In the genomic region with DNA sequence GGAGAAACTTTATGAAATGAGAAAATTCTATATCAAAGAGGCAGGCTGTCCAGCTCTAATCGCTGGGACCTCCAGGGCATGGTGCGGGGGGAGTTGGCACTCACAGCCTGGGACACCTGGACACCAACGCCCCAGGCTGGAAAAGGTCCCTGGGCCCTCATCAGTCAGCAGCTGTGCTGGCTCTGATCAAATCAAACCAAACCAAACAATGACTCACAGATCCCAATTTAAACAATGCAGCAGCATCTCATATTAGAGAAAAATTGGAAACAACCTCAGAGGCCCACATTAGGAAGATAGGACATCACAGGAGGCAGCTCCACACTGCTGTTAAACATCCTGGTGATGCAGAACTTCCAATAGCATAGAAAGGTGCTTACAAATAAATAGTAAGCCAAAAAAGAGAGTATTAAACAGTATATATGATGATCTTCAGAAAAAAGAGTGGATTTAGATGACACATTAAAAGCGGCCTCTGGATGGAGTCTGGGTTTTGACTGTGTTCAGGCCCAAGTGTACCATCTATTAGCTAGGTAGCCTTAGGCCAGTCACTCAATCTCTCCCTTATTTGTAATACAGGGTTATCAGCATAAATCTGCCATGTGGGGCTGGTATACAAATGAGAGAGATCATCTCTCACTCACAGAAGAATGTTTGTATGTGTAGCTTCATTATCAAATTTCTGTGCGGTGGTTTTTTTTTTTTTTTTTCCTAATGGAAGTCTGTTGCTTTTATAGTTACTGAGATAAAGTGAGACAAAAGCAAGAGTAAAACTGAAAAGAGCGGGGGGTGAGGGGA, we compare ENCODE assay signal across 12 cellular contexts. TPM values are rescaled to one million over a fixed set of nuclear protein-coding genes. Genes with fewer than 3 reads are reported as not detected.
DNase-seq lines count a peak whose midpoint lies in the region; ATAC-seq and TF ChIP-seq lines count a peak whose summit lies in the region.
"Had no signal": no experiment of that assay in that cellular context is flagged by ENCODE, and none has a peak within 500 bp of the region (broad histone marks: within the 10 kb centered on the region; RNA-seq: fewer than 3 reads in every experiment).

No MANE protein-coding gene starts in this region.

- no peak overlapping the region for H3K9ac ChIP-seq in endodermal cell (ENCODE audit: extremely low read depth, low read length, poor library complexity, severe bottlenecking)

- H3K36me3 Mint-ChIP-seq in endodermal cell (ENCODE audit: low read depth) = no peaks in the 10 kb centered on the region

- TF ChIP-seq CTCF in GM12865 (IDR thresholded peaks at IDR 0.05; ENCODE audit: insufficient read depth, low read depth, low read length, missing control alignments) (no peak), endodermal cell (conservative IDR thresholded peaks at IDR 0.05) (no peak), gastrocnemius medialis (IDR thresholded peaks at IDR 0.05 in 4 of 5, conservative IDR thresholded peaks at IDR 0.05 in 1 of 5) (no peak)

- 80 to 81% methylated on average over 5 to 6 of the region's 6 CpGs for WGBS in endodermal cell (ENCODE audit: insufficient coverage in 1 of 2, insufficient read length in 1 of 2), 2 experiments

- H3K4me1 Mint-ChIP-seq in endodermal cell = no peaks in the 10 kb centered on the region

- H3K4me1 ChIP-seq in endodermal cell (ENCODE audit: control insufficient read depth, insufficient read depth, low read length) (no peaks in the 10 kb centered on the region), gastrocnemius medialis (peaks cover 29 to 31% of the 10 kb centered on the region in 2 donors)

- in situ Hi-C loops in gastrocnemius medialis (cut with MboI; ENCODE audit: low sequenced_read_pairs in 4 of 4) = loop anchor here in 1 of 4 donors (25.0 kb wide), 1 partner anchor 404 kb away; no protein-coding TSS in a partner anchor

- intact Hi-C loops in gastrocnemius medialis (cut with DNase I; ENCODE audit: low total_unique reads) = no loop called here

- DNase-seq in GM12865 (ENCODE audit: low read depth) (no peak), NCI-H69 (lab: John Stamatoyannopoulos, UW) (peak; percentile 77), endodermal cell (no peak), gastrocnemius medialis (no peak), NCI-H2107 (lab: John Stamatoyannopoulos, UW) (no peak)
- DNase-seq in activated CD4-positive, alpha-beta T cell treated with anti-CD3 and anti-CD28 coated beads for 48 hours = no peak
- DNase-seq: activated naive CD8-positive, alpha-beta T cell treated with anti-CD3 and anti-CD28 coated beads, Interleukin-2, amount 10 ng/mL, durations not matched to agents 7 days and 5 days; NCI-H524; stimulated activated naive CD4-positive, alpha-beta T cell; T-helper 17 cell had no signal

- H3K4me3 Mint-ChIP-seq in endodermal cell = no peak overlapping the region
- H3K4me3 Mint-ChIP-seq: activated naive CD8-positive, alpha-beta T cell treated with anti-CD3 and anti-CD28 coated beads, Interleukin-2, amount 10 ng/mL, durations not matched to agents 7 days and 5 days; T-helper 17 cell had no signal

- H3K27me3 Mint-ChIP-seq in endodermal cell (ENCODE audit: insufficient read depth) = peaks cover 4% of the 10 kb centered on the region
- H3K27me3 Mint-ChIP-seq: activated naive CD8-positive, alpha-beta T cell treated with anti-CD3 and anti-CD28 coated beads, Interleukin-2, amount 10 ng/mL, durations not matched to agents 7 days and 5 days had no signal

- peak overlapping the region; percentile 74 for H3K4me3 ChIP-seq in GM12865 (ENCODE audit: low read depth, low read length)
- no peak overlapping the region for H3K4me3 ChIP-seq in endodermal cell (ENCODE audit: low read length)
- H3K4me3 ChIP-seq in gastrocnemius medialis = no peak overlapping the region

- no peaks in the 10 kb centered on the region for H3K9me3 ChIP-seq in endodermal cell (ENCODE audit: control insufficient read depth, low read length)
- H3K9me3 ChIP-seq in gastrocnemius medialis = no peaks in the 10 kb centered on the region

- ATAC-seq in gastrocnemius medialis (no peak), HG02623 (IDR thresholded peaks at IDR 0.05; ENCODE audit: unreplicated experiment) (no peak)
- ATAC-seq: T-helper 17 cell had no signal

- peak overlapping the region; percentile 84 for H3K27ac ChIP-seq in endodermal cell (ENCODE audit: low read depth, low read length)
- H3K27ac ChIP-seq in gastrocnemius medialis = peak overlapping the region in 3 of 4 donors; percentile 5 to 38 (median 18)

- H3K9me3 Mint-ChIP-seq in endodermal cell = no peaks in the 10 kb centered on the region

- TF ChIP-seq POLR2A in gastrocnemius medialis (IDR thresholded peaks at IDR 0.05) = no peak

- H3K36me3 ChIP-seq in endodermal cell (ENCODE audit: control insufficient read depth, insufficient read depth, low read length) (no peaks in the 10 kb centered on the region), gastrocnemius medialis (no peaks in the 10 kb centered on the region)

- H3K27ac Mint-ChIP-seq in endodermal cell = no peak overlapping the region
- H3K27ac Mint-ChIP-seq: activated naive CD8-positive, alpha-beta T cell treated with anti-CD3 and anti-CD28 coated beads, Interleukin-2, amount 10 ng/mL, durations not matched to agents 7 days and 5 days; T-helper 17 cell had no signal

- H3K27me3 ChIP-seq in endodermal cell (ENCODE audit: control insufficient read depth, insufficient read depth, low read length, poor library complexity, severe bottlenecking) (no peaks in the 10 kb centered on the region), gastrocnemius medialis (no peaks in the 10 kb centered on the region)

RNA-seq across cellular contexts. Expression of a gene that starts 12.9 kb away (rescaled TPM):
- total RNA-seq in endodermal cell (1 to 10 TPM in 1 of 2 donors, under 1 TPM in 1; 0.95 to 1.9 TPM), gastrocnemius medialis (under 1 TPM; 0.19 to 0.89 (median 0.62) TPM)
- not detected for polyA plus RNA-seq in endodermal cell (2013, experiment 1 of 2)
- polyA plus RNA-seq in endodermal cell (2013, experiment 2 of 2) = not detected
- polyA plus RNA-seq: neural cell had no signal
